ENCODE assay signal across 2 cellular contexts in genomic region chr18:63523660-63524059, GRCh38.
A peak's percentile ranks its signal among the peaks of the same experiment; 100 is the strongest.
TF ChIP-seq lines count a peak whose summit lies in the region.

No MANE protein-coding gene starts in this region.

TF ChIP-seq in HCT116, 20 proteins besides CTCF, POLR2A, EP300 and RAD21:
- TF ChIP-seq ATF3 (IDR thresholded peaks at IDR 0.05) = no peak
- no peak for TF ChIP-seq ELF1 (IDR thresholded peaks at IDR 0.05; ENCODE audit: borderline replicate concordance, low read depth)
- no peak for TF ChIP-seq EGR1 (IDR thresholded peaks at IDR 0.05; ENCODE audit: low read depth)
- no peak for TF ChIP-seq TCF7L2 (IDR thresholded peaks at IDR 0.05; ENCODE audit: borderline replicate concordance, extremely low read depth, insufficient read depth, insufficient read length)
- no peak for TF ChIP-seq ZNF274 (IDR thresholded peaks at IDR 0.05; ENCODE audit: low read depth, low read length)
- TF ChIP-seq SRF (IDR thresholded peaks at IDR 0.05; ENCODE audit: low read depth) = no peak
- TF ChIP-seq EZH2phosphoT487 (IDR thresholded peaks at IDR 0.05; ENCODE audit: borderline replicate concordance) = no peak
- no peak for TF ChIP-seq CEBPB (IDR thresholded peaks at IDR 0.05; ENCODE audit: low read depth)
- TF ChIP-seq SIN3A (IDR thresholded peaks at IDR 0.05; ENCODE audit: low read depth) = no peak
- TF ChIP-seq YY1 (IDR thresholded peaks at IDR 0.05; ENCODE audit: extremely low read depth, insufficient replicate concordance, low read depth, low read length) = no peak
- no peak for TF ChIP-seq POLR2AphosphoS5 (IDR thresholded peaks at IDR 0.05; ENCODE audit: low read depth, low read length)
- no peak for TF ChIP-seq FOSL1 (IDR thresholded peaks at IDR 0.05; ENCODE audit: low read depth)
- TF ChIP-seq JUND (IDR thresholded peaks at IDR 0.05) = no peak

TF ChIP-seq in GM12878, 131 proteins besides CTCF, POLR2A, EP300 and RAD21:
- TF ChIP-seq MLLT1 (IDR thresholded peaks at IDR 0.05) (no peak), SREBF2 (IDR thresholded peaks at IDR 0.05; ENCODE audit: low read length) (no peak), PAX5 (IDR thresholded peaks at IDR 0.05; ENCODE audit: borderline replicate concordance, low read depth, low read length) (peak; percentile 89), PAX8 (IDR thresholded peaks at IDR 0.05) (peak; percentile 78; the same call in 1 of the 2 replicates)
